ENCODE assay signal across 8 cellular contexts in genomic region chr22:35582861-35583670, GRCh38. TPM values are rescaled to one million over a fixed set of nuclear protein-coding genes. Genes with fewer than 3 reads are reported as not detected.
DNase-seq lines count a peak whose midpoint lies in the region; ATAC-seq and TF ChIP-seq lines count a peak whose summit lies in the region.

No MANE protein-coding gene starts in this region.

- no peaks in the 10 kb centered on the region for H3K9me3 ChIP-seq in DND-41 (ENCODE audit: insufficient read depth, low read length, severe bottlenecking)
- H3K9me3 ChIP-seq in Loucy (ENCODE audit: insufficient read depth, low read depth, low read length), result no peaks in the 10 kb centered on the region
- no peaks in the 10 kb centered on the region for H3K9me3 ChIP-seq in psoas muscle

- H3F3A ChIP-seq in Loucy (ENCODE audit: low read depth), result no peaks in the 10 kb centered on the region

- intact Hi-C loops in cardiac septum (cut with DNase I) (loop anchor here (1.0 to 2.0 kb wide), 2 partner anchors 152 to 232 kb away; no protein-coding TSS in a partner anchor), psoas muscle (cut with DNase I) (loop anchor here (1.0 to 2.0 kb wide), 3 partner anchors 152 to 232 kb away; no protein-coding TSS in a partner anchor)

- H3K27me3 Mint-ChIP-seq in activated naive CD8-positive, alpha-beta T cell treated with anti-CD3 and anti-CD28 coated beads, Interleukin-2, amount 50 U/mL, for 24 hours, result peaks cover 4% of the 10 kb centered on the region

- H3K4me1 Mint-ChIP-seq in activated naive CD8-positive, alpha-beta T cell treated with anti-CD3 and anti-CD28 coated beads, Interleukin-2, amount 50 U/mL, for 24 hours, result no peaks in the 10 kb centered on the region

- H3K27me3 ChIP-seq in DND-41 (ENCODE audit: insufficient read depth, low read length, poor library complexity), result no peaks in the 10 kb centered on the region
- H3K27me3 ChIP-seq in Loucy (ENCODE audit: insufficient read depth, low read length, poor library complexity, severe bottlenecking), result no peaks in the 10 kb centered on the region
- H3K27me3 ChIP-seq in psoas muscle (ENCODE audit: insufficient read depth in 3 of 3, low read length in 2 of 3), result no peaks in the 10 kb centered on the region

- 22 to 31% (median 23%) methylated on average over 13 of the region's 13 CpGs for WGBS in psoas muscle, 3 donors

- H3K9ac ChIP-seq in DND-41 (ENCODE audit: low read depth, low read length), result no peak overlapping the region
- H3K9ac ChIP-seq in Loucy (ENCODE audit: low read depth, low read length, poor library complexity, severe bottlenecking), result no peak overlapping the region

- H3K4me3 ChIP-seq in DND-41 (ENCODE audit: low read depth in 1 of 2, low read length in 2 of 2) (no peak overlapping the region), Loucy (ENCODE audit: low read length, poor library complexity, severe bottlenecking) (no peak overlapping the region), psoas muscle (no peak overlapping the region)

- H3K36me3 ChIP-seq in DND-41 (ENCODE audit: insufficient read depth, low read length), result no peaks in the 10 kb centered on the region
- H3K36me3 ChIP-seq in Loucy (ENCODE audit: insufficient read depth, low read length), result no peaks in the 10 kb centered on the region
- H3K36me3 ChIP-seq in psoas muscle (ENCODE audit: insufficient read depth in 1 of 2, low read depth in 1 of 2), result no peaks in the 10 kb centered on the region

- H3K4me1 ChIP-seq in DND-41 (ENCODE audit: insufficient read depth, low read length), result no peaks in the 10 kb centered on the region
- no peaks in the 10 kb centered on the region for H3K4me1 ChIP-seq in Loucy (ENCODE audit: insufficient read depth, low read length, poor library complexity, severe bottlenecking)
- H3K4me1 ChIP-seq in psoas muscle, result peaks cover 12% of the 10 kb centered on the region

- H3K9me3 Mint-ChIP-seq in activated naive CD8-positive, alpha-beta T cell treated with anti-CD3 and anti-CD28 coated beads, Interleukin-2, amount 50 U/mL, for 24 hours, result no peaks in the 10 kb centered on the region

- H3K4me3 Mint-ChIP-seq in activated naive CD8-positive, alpha-beta T cell treated with anti-CD3 and anti-CD28 coated beads, Interleukin-2, amount 50 U/mL, for 24 hours, result no peak overlapping the region

- H3K9me2 ChIP-seq in Loucy (replicated peaks; ENCODE audit: low read depth, low read length), result no peaks in the 10 kb centered on the region

- H4K20me1 ChIP-seq in DND-41 (ENCODE audit: insufficient read depth, low read length) (peaks cover 5% of the 10 kb centered on the region; the same call in 1 of the 2 replicates), Loucy (ENCODE audit: insufficient read depth, low read length, poor library complexity, severe bottlenecking) (no peaks in the 10 kb centered on the region)

- ATAC-seq in DND-41 (ENCODE audit: insufficient read depth, low read depth) (peak; percentile 93), SK-N-SH treated with all-trans-retinoic acid at 6 μM for 48 hours (peak; percentile 89), psoas muscle (peak; percentile 43 to 62 (median 53)), HG03432 (IDR thresholded peaks at IDR 0.05; ENCODE audit: unreplicated experiment) (no peak), GM19455 (IDR thresholded peaks at IDR 0.05; ENCODE audit: unreplicated experiment) (no peak)
- ATAC-seq in activated naive CD8-positive, alpha-beta T cell treated with anti-CD3 and anti-CD28 coated beads, Interleukin-2, amount 50 U/mL, for 24 hours, result no peak

- peak; percentile 64 for DNase-seq in DND-41
- peak; percentile 46 for DNase-seq in activated naive CD8-positive, alpha-beta T cell treated with anti-CD3 and anti-CD28 coated beads, Interleukin-2, amount 50 U/mL, for 24 hours
- DNase-seq in cardiac septum (ENCODE audit: low spot score), result peak; percentile 85
- DNase-seq in psoas muscle, result peak; percentile 56 to 77

- H3K36me3 Mint-ChIP-seq in activated naive CD8-positive, alpha-beta T cell treated with anti-CD3 and anti-CD28 coated beads, Interleukin-2, amount 50 U/mL, for 24 hours (ENCODE audit: low read depth), result no peaks in the 10 kb centered on the region

- TF ChIP-seq CTCF in DND-41 (IDR thresholded peaks at IDR 0.05; ENCODE audit: borderline replicate concordance, extremely low read depth, low read length, poor library complexity, severe bottlenecking) (peak; percentile 97), Loucy (conservative IDR thresholded peaks at IDR 0.05; ENCODE audit: low read length) (peak; percentile 97), psoas muscle (IDR thresholded peaks at IDR 0.05) (peak; percentile 95)

- no peak overlapping the region for H3K27ac Mint-ChIP-seq in activated naive CD8-positive, alpha-beta T cell treated with anti-CD3 and anti-CD28 coated beads, Interleukin-2, amount 50 U/mL, for 24 hours

- no peak overlapping the region for H3K27ac ChIP-seq in DND-41 (ENCODE audit: low read length)
- H3K27ac ChIP-seq in psoas muscle, result no peak overlapping the region

- no peak overlapping the region for H2AFZ ChIP-seq in DND-41 (ENCODE audit: low read depth, low read length)
- H2AFZ ChIP-seq in Loucy (ENCODE audit: low read length), result peak overlapping the region; percentile 26; the same call in 1 of the 2 replicates

- H3K79me2 ChIP-seq in DND-41 (ENCODE audit: insufficient read depth, low read length) (no peaks in the 10 kb centered on the region), Loucy (ENCODE audit: insufficient read depth, low read length) (no peaks in the 10 kb centered on the region)

- H3K4me2 ChIP-seq in DND-41 (ENCODE audit: insufficient read depth, low read length) (no peak overlapping the region), Loucy (ENCODE audit: low read depth, low read length, poor library complexity, severe bottlenecking) (no peak overlapping the region)

TF ChIP-seq in SK-N-SH treated with all-trans-retinoic acid at 6 μM for 48 hours, 23 proteins besides CTCF, POLR2A, EP300 and RAD21:
- TF ChIP-seq ZFP30 (CRISPR knock-in tag; IDR thresholded peaks at IDR 0.05), result no peak
- no peak for TF ChIP-seq GLIS3 (CRISPR knock-in tag; IDR thresholded peaks at IDR 0.05)

RNA-seq across cellular contexts. Expression of gene MB, which starts 34.1 kb away (rescaled TPM):
- total RNA-seq in cardiac septum, result 7,641 TPM
- total RNA-seq in psoas muscle, result 1,000 to 10,000 TPM; 6,836 to 9,981 (median 8,612) TPM
- over 10,000 TPM in 2 of 3 donors, 1,000 to 10,000 TPM in 1; 9,385 to 12,606 (median 10,019) TPM for polyA plus RNA-seq in psoas muscle

RNA-seq across cellular contexts. Expression of gene RASD2, which starts 42.4 kb away (rescaled TPM):
- total RNA-seq in cardiac septum (3.5 TPM), psoas muscle (1 to 10 TPM; 3.5 to 6.1 (median 3.7) TPM)
- 1 to 10 TPM; 2.0 to 2.1 (median 2.1) TPM for polyA plus RNA-seq in psoas muscle

Comparison
In these comparisons a context has a peak if more than half of its experiments do, and no peak if none do; other contexts are left out.
1. ATAC-seq: peak in DND-41 (single experiment), SK-N-SH treated with all-trans-retinoic acid at 6 μM for 48 hours (single experiment) and psoas muscle (4 of 4); none in activated naive CD8-positive, alpha-beta T cell treated with anti-CD3 and anti-CD28 coated beads, Interleukin-2, amount 50 U/mL, for 24 hours (single experiment), HG03432 (single experiment) and GM19455 (single experiment).
2. Peak in every context shown above with its lines, with median percentiles within 50 percentile points of each other: DNase-seq and CTCF ChIP-seq.